ENCODE assay signal across 8 cellular contexts in genomic region chr3:122890077-122890484, GRCh38.
DNase-seq lines count a peak whose midpoint lies in the region; ATAC-seq and TF ChIP-seq lines count a peak whose summit lies in the region.

No MANE protein-coding gene starts in this region.

- H3K79me2 ChIP-seq in Loucy (ENCODE audit: insufficient read depth, low read length), result no peaks in the 10 kb centered on the region

- H3K9me3 ChIP-seq in A673 (ENCODE audit: low read depth, low read length, poor library complexity, severe bottlenecking) (no peaks in the 10 kb centered on the region), Loucy (ENCODE audit: insufficient read depth, low read depth, low read length) (no peaks in the 10 kb centered on the region), neuronal stem cell (replicated peaks in 1 of 2; ENCODE audit: control insufficient read depth in 2 of 2, insufficient read depth in 1 of 2, low read depth in 1 of 2, low read length in 2 of 2) (peaks cover 0 to 6% of the 10 kb centered on the region in 2 donors), colonic mucosa (no peaks in the 10 kb centered on the region)

- H3K18ac ChIP-seq in neuronal stem cell (ENCODE audit: low read length), result no peak overlapping the region

- no peaks in the 10 kb centered on the region for H4K20me1 ChIP-seq in Loucy (ENCODE audit: insufficient read depth, low read length, poor library complexity, severe bottlenecking)

- H3K23ac ChIP-seq in neuronal stem cell (ENCODE audit: low read depth, low read length, poor library complexity), result no peak overlapping the region

- H3K4me2 ChIP-seq in Loucy (ENCODE audit: low read depth, low read length, poor library complexity, severe bottlenecking) (peak overlapping the region; percentile 44), neuronal stem cell (ENCODE audit: insufficient read depth, low read length, poor library complexity, severe bottlenecking) (no peak overlapping the region)

- H2AFZ ChIP-seq in Loucy (ENCODE audit: low read length) (no peak overlapping the region), neuronal stem cell (ENCODE audit: low read length) (peak overlapping the region; percentile 45)

- ATAC-seq in HG02938 (IDR thresholded peaks at IDR 0.05; ENCODE audit: unreplicated experiment), result no peak

- H2BK12ac ChIP-seq in neuronal stem cell (ENCODE audit: low read length), result no peak overlapping the region

- H4K91ac ChIP-seq in neuronal stem cell (ENCODE audit: low read depth, low read length, poor library complexity), result no peak overlapping the region

- H3K14ac ChIP-seq in neuronal stem cell (ENCODE audit: low read length), result no peak overlapping the region

- DNase-seq in A673 (ENCODE audit: low spot score), result peak; percentile 19
- peak; percentile 53 for DNase-seq in GM13977 (ENCODE audit: low spot score)
- DNase-seq in fibroblast of gingiva (ENCODE audit: low read depth), result peak; percentile 71
- peak; percentile 35 for DNase-seq in neuronal stem cell (ENCODE audit: low spot score)
- no peak for DNase-seq in colonic mucosa
- DNase-seq in activated effector memory CD4-positive, alpha-beta T cell treated with anti-CD3 and anti-CD28 coated beads, Interleukin-2, amount 50 U/mL, for 16 hours, result no peak

- no TSS peak for BruUV-seq in A673 (replicated peaks; lab: Mats Ljungman, UMichigan)

- H3K27ac ChIP-seq in A673 (ENCODE audit: low read depth, low read length, poor library complexity, severe bottlenecking), result no peak overlapping the region
- H3K27ac ChIP-seq in neuronal stem cell (replicated peaks; ENCODE audit: low read length), result peak overlapping the region; percentile 56
- H3K27ac ChIP-seq in colonic mucosa, result no peak overlapping the region

- H3K27me3 ChIP-seq in A673 (replicated peaks; ENCODE audit: insufficient read depth, low read depth, low read length, poor library complexity) (no peaks in the 10 kb centered on the region), Loucy (ENCODE audit: insufficient read depth, low read length, poor library complexity, severe bottlenecking) (no peaks in the 10 kb centered on the region), neuronal stem cell (ENCODE audit: control insufficient read depth in 3 of 3, insufficient read depth in 3 of 3, low read depth in 1 of 3, low read length in 3 of 3) (no peaks in the 10 kb centered on the region), colonic mucosa (no peaks in the 10 kb centered on the region)

- H3K9ac ChIP-seq in Loucy (ENCODE audit: low read depth, low read length, poor library complexity, severe bottlenecking) (peak overlapping the region; percentile 45), neuronal stem cell (ENCODE audit: low read depth, low read length, poor library complexity) (no peak overlapping the region), colonic mucosa (ENCODE audit: low read depth in 2 of 2, low read length in 2 of 2) (no peak overlapping the region)

- in situ Hi-C loops in GM13977 (cut with MboI; ENCODE audit: low pct_unique_long_range_greater_than_20kb, low sequenced_read_pairs, unreplicated experiment), result no loop called here

- no peak overlapping the region for H2BK5ac ChIP-seq in neuronal stem cell (ENCODE audit: low read length)

- intact Hi-C loops in A673 (cut with micrococcal nuclease; ENCODE audit: unreplicated experiment), result no loop called here
- intact Hi-C loops in colonic mucosa (cut with DNase I), result no loop called here

- no peak overlapping the region for H2AK5ac ChIP-seq in neuronal stem cell (ENCODE audit: low read depth, low read length)

- H3K4me1 ChIP-seq in A673 (ENCODE audit: insufficient read depth, low read length, poor library complexity, severe bottlenecking), result no peaks in the 10 kb centered on the region
- H3K4me1 ChIP-seq in Loucy (ENCODE audit: insufficient read depth, low read length, poor library complexity, severe bottlenecking), result peaks cover 27% of the 10 kb centered on the region
- H3K4me1 ChIP-seq in neuronal stem cell (ENCODE audit: control insufficient read depth in 2 of 2, insufficient read depth in 1 of 2, low read depth in 1 of 2, low read length in 2 of 2), result peaks cover 14 to 18% of the 10 kb centered on the region in 2 donors
- H3K4me1 ChIP-seq in colonic mucosa, result no peaks in the 10 kb centered on the region

- H3K36me3 ChIP-seq in A673 (ENCODE audit: insufficient read depth, low read length, poor library complexity, severe bottlenecking) (no peaks in the 10 kb centered on the region), Loucy (ENCODE audit: insufficient read depth, low read length) (no peaks in the 10 kb centered on the region), neuronal stem cell (replicated peaks in 1 of 2; ENCODE audit: control insufficient read depth in 2 of 2, insufficient read depth in 2 of 2, low read length in 2 of 2) (no peaks in the 10 kb centered on the region), colonic mucosa (no peaks in the 10 kb centered on the region)

- H3F3A ChIP-seq in Loucy (ENCODE audit: low read depth), result no peaks in the 10 kb centered on the region

- H3K4me3 ChIP-seq in A673 (ENCODE audit: low read depth, low read length, poor library complexity, severe bottlenecking) (no peak overlapping the region), Loucy (ENCODE audit: low read length, poor library complexity, severe bottlenecking) (no peak overlapping the region), neuronal stem cell (ENCODE audit: low read length in 2 of 2) (no peak overlapping the region), colonic mucosa (no peak overlapping the region)

- no peak for TF ChIP-seq CTCF in A673 (conservative IDR thresholded peaks at IDR 0.05; ENCODE audit: low read depth, low read length)
- no peak for TF ChIP-seq CTCF in GM13977 (IDR thresholded peaks at IDR 0.05; ENCODE audit: extremely low read depth, insufficient read depth, missing control alignments)
- no peak for TF ChIP-seq CTCF in Loucy (conservative IDR thresholded peaks at IDR 0.05; ENCODE audit: low read length)
- no peak for TF ChIP-seq CTCF in colonic mucosa (IDR thresholded peaks at IDR 0.05)

- no peak overlapping the region for H2BK15ac ChIP-seq in neuronal stem cell (ENCODE audit: low read length)

- no peaks in the 10 kb centered on the region for H3K79me1 ChIP-seq in neuronal stem cell (ENCODE audit: low read depth, low read length)

- CTCF ChIA-PET in A673 (lab: Charles Lee), result no interaction called here

- no peak overlapping the region for H4K8ac ChIP-seq in neuronal stem cell (ENCODE audit: low read depth, low read length)

- H3K4ac ChIP-seq in neuronal stem cell (ENCODE audit: low read length), result no peak overlapping the region

- H2BK120ac ChIP-seq in neuronal stem cell (ENCODE audit: low read depth, low read length), result no peak overlapping the region

- POLR2A ChIA-PET in A673 (lab: Charles Lee; ENCODE audit: low non-redundant PET), result no interaction called here

- no CpG with 5 or more reads among the region's 4 CpGs for WGBS in neuronal stem cell (ENCODE audit: extremely low coverage in 2 of 2, insufficient read length in 2 of 2, insufficient replicate concordance in 1 of 2), 2 donors

- H3K9me2 ChIP-seq in Loucy (replicated peaks; ENCODE audit: low read depth, low read length), result no peaks in the 10 kb centered on the region

Comparison
In these comparisons a context has a peak if more than half of its experiments do, and no peak if none do; other contexts are left out.
1. DNase-seq: peak in A673 (single experiment), GM13977 (single experiment), fibroblast of gingiva (single experiment) and neuronal stem cell (single experiment); none in colonic mucosa (single experiment) and activated effector memory CD4-positive, alpha-beta T cell treated with anti-CD3 and anti-CD28 coated beads, Interleukin-2, amount 50 U/mL, for 16 hours (single experiment).